Comparison of ENCODE assay signal across 1 cellular context in genomic region chr17:8147141-8147804, GRCh38.
TF ChIP-seq lines count a peak whose summit lies in the region.

No MANE protein-coding gene starts in this region.

TF ChIP-seq in IMR-90, 13 proteins besides CTCF, POLR2A, EP300 and RAD21:
- no peak for TF ChIP-seq NFE2L2 (IDR thresholded peaks at IDR 0.05; ENCODE audit: low read depth, low read length)
TF ChIP-seq in IMR-90: peak in this region for 0.
